Comparison of ENCODE assay signal across 11 cellular contexts in genomic region chr4:130233377-130234047, GRCh38.
DNase-seq lines count a peak whose midpoint lies in the region; ATAC-seq and TF ChIP-seq lines count a peak whose summit lies in the region.
"Had no signal": no experiment of that assay in that cellular context is flagged by ENCODE, and none has a peak within 500 bp of the region (broad histone marks: within the 10 kb centered on the region; RNA-seq: fewer than 3 reads in every experiment).

No MANE protein-coding gene starts in this region.

- ATAC-seq in GM18505 (IDR thresholded peaks at IDR 0.05; ENCODE audit: unreplicated experiment) (peak; percentile 100), GM21576 (IDR thresholded peaks at IDR 0.05; ENCODE audit: unreplicated experiment) (peak; percentile 100), HG03521 (IDR thresholded peaks at IDR 0.05; ENCODE audit: unreplicated experiment) (peak; percentile 99), Right ventricle myocardium inferior (no peak), upper lobe of right lung (no peak)
- no peak for ATAC-seq in central memory CD8-positive, alpha-beta T cell (replicated peaks; ENCODE audit: extremely low read depth, poor library complexity, severe bottlenecking)
- ATAC-seq: heart left ventricle had no signal

- no peaks in the 10 kb centered on the region for H3K27me3 Mint-ChIP-seq in central memory CD8-positive, alpha-beta T cell

- peaks cover 13% of the 10 kb centered on the region for H3K9me3 Mint-ChIP-seq in central memory CD8-positive, alpha-beta T cell

- H3K36me3 ChIP-seq in stomach (no peaks in the 10 kb centered on the region), upper lobe of right lung (no peaks in the 10 kb centered on the region)
- H3K36me3 ChIP-seq: heart left ventricle had no signal

- H3K4me3 ChIP-seq in stomach = no peak overlapping the region
- no peak overlapping the region for H3K4me3 ChIP-seq in upper lobe of right lung

- H3K4me3 Mint-ChIP-seq in central memory CD8-positive, alpha-beta T cell = peak overlapping the region; percentile 26

- TF ChIP-seq POLR2A in GM18505 (IDR thresholded peaks at IDR 0.05; ENCODE audit: borderline replicate concordance, extremely low read depth, insufficient read depth, insufficient read length) (no peak), stomach (IDR thresholded peaks at IDR 0.05) (no peak)

- TF ChIP-seq EP300 in stomach (IDR thresholded peaks at IDR 0.05) = no peak

- H3K27me3 ChIP-seq in stomach (no peaks in the 10 kb centered on the region), upper lobe of right lung (no peaks in the 10 kb centered on the region)
- H3K27me3 ChIP-seq: heart left ventricle had no signal

- 66 to 73% (median 68%) methylated on average over 3 of the region's 3 CpGs for WGBS in stomach, 5 donors

- H3K9me3 ChIP-seq in stomach (no peaks in the 10 kb centered on the region), upper lobe of right lung (no peaks in the 10 kb centered on the region)
- H3K9me3 ChIP-seq: heart left ventricle had no signal

- no peaks in the 10 kb centered on the region for H3K36me3 Mint-ChIP-seq in central memory CD8-positive, alpha-beta T cell (ENCODE audit: insufficient read depth)

- no peak for TF ChIP-seq CTCF in stomach (IDR thresholded peaks at IDR 0.05)
- TF ChIP-seq CTCF in upper lobe of right lung (IDR thresholded peaks at IDR 0.05) = no peak

- H3K27ac ChIP-seq in stomach = no peak overlapping the region
- H3K27ac ChIP-seq in upper lobe of right lung = no peak overlapping the region
- H3K27ac ChIP-seq: heart left ventricle, VCaP had no signal

- H3K4me1 ChIP-seq in stomach (no peaks in the 10 kb centered on the region), upper lobe of right lung (no peaks in the 10 kb centered on the region)
- H3K4me1 ChIP-seq: heart left ventricle had no signal

- DNase-seq in central memory CD8-positive, alpha-beta T cell (ENCODE audit: low spot score in 2 of 2) = no peak
- DNase-seq in stomach = no peak
- no peak for DNase-seq in Right ventricle myocardium inferior (ENCODE audit: missing footprints)
- no peak for DNase-seq in upper lobe of right lung
- no peak for DNase-seq in stimulated activated naive CD4-positive, alpha-beta T cell treated with Interleukin-2 at 50 U/mL for 16 hours (lab: John Stamatoyannopoulos, UW)
- DNase-seq: heart left ventricle; stimulated activated CD4-positive, alpha-beta T cell treated with anti-CD3 and anti-CD28 coated beads, Interleukin-1b, Interleukin-23, amount 100 ng/mL, for 48 hours had no signal

- peak overlapping the region; percentile 52 for H3K27ac Mint-ChIP-seq in central memory CD8-positive, alpha-beta T cell (ENCODE audit: low read depth)

- intact Hi-C loops in stomach (cut with DNase I; ENCODE audit: low total_unique reads) = no loop called here
- intact Hi-C loops in Right ventricle myocardium inferior (cut with DNase I) = no loop called here
- intact Hi-C loops in upper lobe of right lung (cut with DNase I) = no loop called here

- H3K4me1 Mint-ChIP-seq in central memory CD8-positive, alpha-beta T cell = no peaks in the 10 kb centered on the region

Comparison
In these comparisons a context has a peak if more than half of its experiments do, and no peak if none do; other contexts are left out.
1. ATAC-seq: peak in GM18505 (single experiment), GM21576 (single experiment) and HG03521 (single experiment); none in central memory CD8-positive, alpha-beta T cell (single experiment), Right ventricle myocardium inferior (single experiment) and upper lobe of right lung (single experiment).